In genomic region chr6:10877012-10877411, GRCh38 we compare ENCODE assay signal across 37 cellular contexts. TPM values are rescaled to one million over a fixed set of nuclear protein-coding genes. Genes with fewer than 3 reads are reported as not detected.
"Had no signal": no experiment of that assay in that cellular context is flagged by ENCODE, and none has a peak within 500 bp of the region (broad histone marks: within the 10 kb centered on the region; RNA-seq: fewer than 3 reads in every experiment).

No MANE protein-coding gene starts in this region.

- H3K4me1 ChIP-seq: adrenal gland, breast epithelium had no signal

- FAIRE-seq: astrocyte, TTC549 had no signal

- H3K4me3 ChIP-seq: adrenal gland, body of pancreas, breast epithelium had no signal

- H3K36me3 ChIP-seq: adrenal gland, brain microvascular endothelial cell, breast epithelium had no signal

- H3K9me3 ChIP-seq: adrenal gland, body of pancreas, breast epithelium had no signal

- H3K27ac ChIP-seq: adrenal gland, body of pancreas, brain microvascular endothelial cell, breast epithelium, VCaP had no signal

- ATAC-seq: activated CD8-positive, alpha-beta T cell treated with anti-CD3 and anti-CD28 coated beads for 36 hours; activated naive CD4-positive, alpha-beta T cell treated with anti-CD3 and anti-CD28 coated beads, Interleukin-2, amount 50 U/mL, for 72 hours; activated T-cell treated with anti-CD3 and anti-CD28 coated beads, Interleukin-2, amount 50 U/mL, for 4 hours; activated T-cell treated with anti-CD3 and anti-CD28 coated beads, Interleukin-2, amount 50 U/mL, for 72 hours; activated T-helper 17 cell treated with anti-CD3 and anti-CD28 coated beads, Interleukin-2, amount 50 U/mL, for 72 hours; body of pancreas had no signal

- DNase-seq: activated B cell treated with CpG ODN at 0.5 μM for 24 hours; activated CD4-positive, alpha-beta memory T cell treated with anti-CD3 and anti-CD28 coated beads for 36 hours; activated CD4-positive, alpha-beta T cell treated with anti-CD3 and anti-CD28 coated beads for 4 hours; activated CD4-positive, alpha-beta T cell treated with anti-CD3 and anti-CD28 coated beads, Interleukin-2, amount 10 ng/mL, durations not matched to agents 24 days and 14 days; activated CD4-positive, alpha-beta T cell treated with anti-CD3 and anti-CD28 coated beads, Interleukin-2, amount 50 U/mL, for 1 hour; activated CD4-positive, alpha-beta T cell treated with anti-CD3 and anti-CD28 coated beads, Interleukin-2, amount 50 U/mL, for 4 hours; activated CD4-positive, CD25-positive, alpha-beta regulatory T cell treated with anti-CD3 and anti-CD28 coated beads, Interleukin-2, amount 50 U/mL, for 72 hours; activated CD8-positive, alpha-beta memory T cell treated with anti-CD3 and anti-CD28 coated beads, Interleukin-2, amount 50 U/mL, for 4 hours; activated CD8-positive, alpha-beta T cell treated with anti-CD3 and anti-CD28 coated beads for 36 hours; activated effector memory CD4-positive, alpha-beta T cell treated with anti-CD3 and anti-CD28 coated beads, Interleukin-2, amount 50 U/mL, for 16 hours; activated gamma-delta T cell treated with Interleukin-2 at 50 U/mL for 16 hours; activated naive CD4-positive, alpha-beta T cell; activated naive CD4-positive, alpha-beta T cell treated with anti-CD3 and anti-CD28 coated beads for 36 hours; activated naive CD4-positive, alpha-beta T cell treated with anti-CD3 and anti-CD28 coated beads, Interleukin-2, amount 50 U/mL, for 16 hours; activated naive CD8-positive, alpha-beta T cell treated with anti-CD3 and anti-CD28 coated beads for 36 hours; activated T-cell treated with anti-CD3 and anti-CD28 coated beads for 4 hours; activated T-cell treated with anti-CD3 and anti-CD28 coated beads, Interleukin-2, amount 50 U/mL, for 1 hour; activated T-cell treated with anti-CD3 and anti-CD28 coated beads, Interleukin-2, amount 50 U/mL, for 4 hours; activated T-cell treated with anti-CD3 and anti-CD28 coated beads, Interleukin-2, amount 50 U/mL, for 72 hours; adrenal gland; amniotic stem cell; aorta; body of pancreas; brain microvascular endothelial cell; central memory CD4-positive, alpha-beta T cell; T-helper 1 cell; T-helper 2 cell; T-helper 9 cell had no signal

RNA-seq across cellular contexts. Expression of gene GCM2, which starts 4.8 kb away (rescaled TPM):
- total RNA-seq: activated B cell treated with CpG ODN at 0.5 μM for 24 hours; activated CD4-positive, alpha-beta memory T cell treated with anti-CD3 and anti-CD28 coated beads for 36 hours; activated CD4-positive, alpha-beta T cell treated with anti-CD3 and anti-CD28 coated beads, Interleukin-2, amount 10 ng/mL, durations not matched to agents 24 days and 14 days; activated CD8-positive, alpha-beta memory T cell treated with anti-CD3 and anti-CD28 coated beads for 36 hours; activated CD8-positive, alpha-beta T cell treated with anti-CD3 and anti-CD28 coated beads for 36 hours; activated naive CD4-positive, alpha-beta T cell treated with anti-CD3 and anti-CD28 coated beads for 36 hours; activated naive CD4-positive, alpha-beta T cell treated with anti-CD3 and anti-CD28 coated beads, Interleukin-2, amount 50 U/mL, for 72 hours; activated naive CD8-positive, alpha-beta T cell treated with anti-CD3 and anti-CD28 coated beads for 36 hours; activated T-cell treated with anti-CD3 and anti-CD28 coated beads, Interleukin-2, amount 50 U/mL, for 4 hours; activated T-cell treated with anti-CD3 and anti-CD28 coated beads, Interleukin-2, amount 50 U/mL, for 72 hours; activated T-helper 1 cell treated with anti-CD3 and anti-CD28 coated beads, Interleukin-12 subunit alpha, Interleukin-12 subunit beta, Interleukin-2, Interleukin-4 antibody, amounts not matched to agents 30 ng/mL and 10 ng/mL and 1 ng/mL, durations not matched to agents 14 hours and 24 hours and 36 hours; activated T-helper 17 cell treated with anti-CD3 and anti-CD28 coated beads, Interleukin-2, amount 50 U/mL, for 72 hours; adrenal gland; aorta; astrocyte; body of pancreas; breast epithelium; cardiac septum had no signal
- polyA plus RNA-seq: adrenal gland, aorta had no signal

RNA-seq across cellular contexts. Expression of gene SYCP2L, which starts 9.8 kb away (rescaled TPM):
- total RNA-seq: activated CD4-positive, alpha-beta T cell treated with anti-CD3 and anti-CD28 coated beads, Interleukin-2, amount 10 ng/mL, durations not matched to agents 24 days and 14 days; activated CD8-positive, alpha-beta memory T cell treated with anti-CD3 and anti-CD28 coated beads for 36 hours; activated naive CD4-positive, alpha-beta T cell treated with anti-CD3 and anti-CD28 coated beads for 36 hours; activated naive CD8-positive, alpha-beta T cell treated with anti-CD3 and anti-CD28 coated beads for 36 hours; activated T-helper 1 cell treated with anti-CD3 and anti-CD28 coated beads, Interleukin-12 subunit alpha, Interleukin-12 subunit beta, Interleukin-2, Interleukin-4 antibody, amounts not matched to agents 30 ng/mL and 10 ng/mL and 1 ng/mL, durations not matched to agents 14 hours and 24 hours and 36 hours had no signal

RNA-seq across cellular contexts. Expression of gene MAK, which starts 38.7 kb away (rescaled TPM):
- total RNA-seq: activated B cell treated with CpG ODN at 0.5 μM for 24 hours had no signal
